8 cellular contexts compared by ENCODE assay signal in genomic region chr6:57317060-57317943, GRCh38.
DNase-seq lines count a peak whose midpoint lies in the region; ATAC-seq and FAIRE-seq lines count a peak whose summit lies in the region.

TSS of gene PRIM2 (plus strand) at chr6:57317630. CDS start at chr6:57318446, 816 bp downstream.

- ATAC-seq in GM19023 (IDR thresholded peaks at IDR 0.05; ENCODE audit: unreplicated experiment) (peak; percentile 85), HG03196 (IDR thresholded peaks at IDR 0.05; ENCODE audit: unreplicated experiment) (peak; percentile 89)

- peak; percentile 90 for FAIRE-seq in islet of Langerhans (lab: Jason Lieb, UNC)

- DNase-seq in AG08396 (ENCODE audit: low spot score) (peak; percentile 90), NCI-H345 (lab: John Stamatoyannopoulos, UW) (peak; percentile 88), cerebellar cortex (ENCODE audit: low spot score) (peak; percentile 96)
- peak; percentile 73 for DNase-seq in activated CD4-positive, CD25-positive, alpha-beta regulatory T cell treated with anti-CD3 and anti-CD28 coated beads, Interleukin-2, amount 50 U/mL, for 16 hours (ENCODE audit: low read depth, low spot score)
- peak; percentile 72 to 81 for DNase-seq in stimulated activated CD4-positive, alpha-beta T cell treated with anti-CD3 and anti-CD28 coated beads, Interleukin-12 subunit alpha, Interleukin-12 subunit beta, amount 100 ng/mL, for 24 hours (ENCODE audit: low read depth in 2 of 2)

Comparison
In these comparisons a context has a peak if more than half of its experiments do, and no peak if none do; other contexts are left out.
1. Peak in every context shown above with its lines: DNase-seq and ATAC-seq.